In genomic region chr2:234633581-234634230, GRCh38 we compare ENCODE assay signal across 21 cellular contexts.
DNase-seq lines count a peak whose midpoint lies in the region; ATAC-seq, FAIRE-seq and TF ChIP-seq lines count a peak whose summit lies in the region.
"Had no signal": no experiment of that assay in that cellular context is flagged by ENCODE, and none has a peak within 500 bp of the region (broad histone marks: within the 10 kb centered on the region; RNA-seq: fewer than 3 reads in every experiment).

No MANE protein-coding gene starts in this region.

- peaks cover 1% of the 10 kb centered on the region for H3K36me3 Mint-ChIP-seq in astrocyte (ENCODE audit: low read depth, unreplicated experiment)

- no peaks in the 10 kb centered on the region for H3K9me3 ChIP-seq in IMR-90 (ENCODE audit: control insufficient read depth, insufficient read depth, low read length)
- no peaks in the 10 kb centered on the region for H3K9me3 ChIP-seq in astrocyte (ENCODE audit: insufficient read depth, low read depth, low read length)
- H3K9me3 ChIP-seq in mesodermal cell (ENCODE audit: control insufficient read depth, low read length) = no peaks in the 10 kb centered on the region
- H3K9me3 ChIP-seq: gastrocnemius medialis had no signal

- peak overlapping the region; percentile 80 for H3K18ac ChIP-seq in IMR-90 (ENCODE audit: low read depth, low read length)

- POLR2A ChIA-PET in IMR-90 (lab: Charles Lee; ENCODE audit: unreplicated experiment) = interaction anchor here (0.6 kb wide), 2 partner anchors 192 to 872 kb away, joined by 5 to 13 read pairs; no protein-coding TSS in a partner anchor

- 0 out of 4 replicates have a peak, but pooled peaks cover 0 to 7% of the 10 kb centered on the region in 2 experiments for H3K79me1 ChIP-seq in IMR-90 (ENCODE audit: low read depth in 1 of 2, low read length in 2 of 2)

- no peak overlapping the region for H3K4me3 Mint-ChIP-seq in astrocyte (ENCODE audit: unreplicated experiment)
- H3K4me3 Mint-ChIP-seq: activated naive CD8-positive, alpha-beta T cell treated with anti-CD3 and anti-CD28 coated beads, Interleukin-2, amount 50 U/mL, for 24 hours; neural crest cell had no signal

- peak overlapping the region; percentile 91 for H3K4ac ChIP-seq in IMR-90 (ENCODE audit: low read depth, low read length)

- TF ChIP-seq POLR2A in IMR-90 (IDR thresholded peaks at IDR 0.05; ENCODE audit: low read depth, low read length) (0 out of 2 replicates have a peak, but pooled peaks have one; percentile 5), GM12892 (IDR thresholded peaks at IDR 0.05; ENCODE audit: low read depth, low read length) (no peak)

- no peaks in the 10 kb centered on the region for H3K36me3 ChIP-seq in IMR-90 (ENCODE audit: control insufficient read depth, insufficient read depth, low read length)
- H3K36me3 ChIP-seq in astrocyte (ENCODE audit: insufficient read depth, low read length) = no peaks in the 10 kb centered on the region
- no peaks in the 10 kb centered on the region for H3K36me3 ChIP-seq in mesodermal cell (ENCODE audit: control insufficient read depth, insufficient read depth, low read length)
- H3K36me3 ChIP-seq: gastrocnemius medialis had no signal

- peak overlapping the region; percentile 94 for H2BK20ac ChIP-seq in IMR-90 (ENCODE audit: low read depth, low read length)

- H3K4me2 ChIP-seq in IMR-90 (ENCODE audit: low read depth, low read length) = no peak overlapping the region
- H3K4me2 ChIP-seq in astrocyte (ENCODE audit: low read length) = peak overlapping the region; percentile 63

- H3K56ac ChIP-seq in IMR-90 (ENCODE audit: extremely low read depth, insufficient read depth, low read length) = peak overlapping the region; percentile 64; the same call in 1 of the 2 replicates

- no peak for DNase-seq in IMR-90
- no peak for DNase-seq in astrocyte (ENCODE audit: low read depth)
- no peak for DNase-seq in GM12892 (ENCODE audit: insufficient read length)
- DNase-seq in NCI-H187 (lab: John Stamatoyannopoulos, UW) = no peak
- DNase-seq: activated effector memory CD4-positive, alpha-beta T cell treated with anti-CD3 and anti-CD28 coated beads, Interleukin-2, amount 50 U/mL, for 16 hours; activated naive CD8-positive, alpha-beta T cell treated with anti-CD3 and anti-CD28 coated beads, Interleukin-2, amount 50 U/mL, for 24 hours; DMS79 treated with DMSO at 0.1 percent for 48 hours; effector memory CD4-positive, alpha-beta T cell; gastrocnemius medialis; MM.1S; NCI-H1436 treated with DMSO at 0.1 percent for 48 hours; NCI-H2171 treated with DMSO at 0.1 percent for 48 hours; NCI-H524 had no signal

- peak overlapping the region; percentile 92; the same call in 2 of the 3 replicates for H2BK15ac ChIP-seq in IMR-90 (ENCODE audit: low read depth, low read length)

- no peaks in the 10 kb centered on the region for H4K20me1 ChIP-seq in IMR-90 (ENCODE audit: insufficient read depth, low read length)
- H4K20me1 ChIP-seq in astrocyte (ENCODE audit: insufficient read depth, low read length) = no peaks in the 10 kb centered on the region

- peaks cover 31% of the 10 kb centered on the region for H3K4me1 Mint-ChIP-seq in astrocyte (ENCODE audit: low read depth, unreplicated experiment)
- H3K4me1 Mint-ChIP-seq: activated naive CD8-positive, alpha-beta T cell treated with anti-CD3 and anti-CD28 coated beads, Interleukin-2, amount 50 U/mL, for 24 hours had no signal

- peak overlapping the region; percentile 89 for H3K27ac ChIP-seq in 22Rv1
- H3K27ac ChIP-seq in IMR-90 (ENCODE audit: insufficient read depth, low read length) = peak overlapping the region; percentile 86; the same call in 1 of the 2 replicates
- peak overlapping the region; percentile 60 for H3K27ac ChIP-seq in astrocyte (ENCODE audit: low read depth, low read length)
- H3K27ac ChIP-seq in mesodermal cell (ENCODE audit: low read depth, low read length, severe bottlenecking) = peak overlapping the region; percentile 81
- H3K27ac ChIP-seq: gastrocnemius medialis had no signal

- in situ Hi-C loops in IMR-90 (cut with MboI; ENCODE audit: low sequenced_read_pairs) = loop anchor here (5.0 kb wide), 1 partner anchor 76 kb away; no protein-coding TSS in a partner anchor

- peak overlapping the region; percentile 94 for H2BK5ac ChIP-seq in IMR-90 (ENCODE audit: low read depth, low read length, poor library complexity, severe bottlenecking)

- WGBS in IMR-90 (ENCODE audit: extremely low coverage in 2 of 2, insufficient read length in 1 of 2), 2 experiments = 100% methylated on average over 1 of the region's 9 CpGs; no CpG with 5 or more reads in 1 of the 2 experiments
- 93 to 96% methylated on average over 4 to 5 of the region's 9 CpGs for WGBS in mesodermal cell (ENCODE audit: insufficient coverage in 2 of 2), 2 experiments

- no peaks in the 10 kb centered on the region for H3K27me3 Mint-ChIP-seq in astrocyte (ENCODE audit: low read depth, unreplicated experiment)
- H3K27me3 Mint-ChIP-seq: activated naive CD8-positive, alpha-beta T cell treated with anti-CD3 and anti-CD28 coated beads, Interleukin-2, amount 50 U/mL, for 24 hours had no signal

- intact Hi-C loops in IMR-90 (cut with micrococcal nuclease) = loop anchor here (1.0 to 5.0 kb wide), 6 partner anchors 129 to 474 kb away; no protein-coding TSS in a partner anchor

- dilution Hi-C loops in IMR-90 (cut with HindIII; ENCODE audit: low sequenced_read_pairs, unreplicated experiment) = no loop called here

- peak overlapping the region; percentile 47 for H2AK9ac ChIP-seq in IMR-90 (replicated peaks; ENCODE audit: low read depth, low read length, poor library complexity)

- peak overlapping the region; percentile 80; the same call in 1 of the 2 replicates for H3K23ac ChIP-seq in IMR-90 (ENCODE audit: low read depth, low read length)

- FAIRE-seq in astrocyte (lab: Jason Lieb, UNC) = no peak
- no peak for FAIRE-seq in GM12892 (lab: Jason Lieb, UNC)
- FAIRE-seq: colon, keratinocyte had no signal

- no peaks in the 10 kb centered on the region for H3K79me2 ChIP-seq in astrocyte (ENCODE audit: insufficient read depth, low read length)

- peak overlapping the region; percentile 74 for H4K5ac ChIP-seq in IMR-90 (ENCODE audit: low read depth, low read length)

- H2AFZ ChIP-seq in IMR-90 (replicated peaks; ENCODE audit: low read length, poor library complexity) = no peak overlapping the region
- no peak overlapping the region for H2AFZ ChIP-seq in astrocyte (ENCODE audit: low read depth, low read length)

- BruUV-seq in IMR-90 (replicated peaks; lab: Mats Ljungman, UMichigan) = no TSS peak

- peak overlapping the region; percentile 97 for H2BK120ac ChIP-seq in IMR-90 (ENCODE audit: low read depth, low read length)

- TF ChIP-seq CTCF in 22Rv1 (IDR thresholded peaks at IDR 0.05) (no peak), IMR-90 (conservative IDR thresholded peaks at IDR 0.05; ENCODE audit: low read depth, low read length) (no peak), astrocyte (IDR thresholded peaks at IDR 0.05; ENCODE audit: insufficient read depth, low read depth, low read length) (no peak)

- TF ChIP-seq RAD21 in IMR-90 (IDR thresholded peaks at IDR 0.05; ENCODE audit: low read length) = no peak

- H4K91ac ChIP-seq in IMR-90 (ENCODE audit: insufficient read depth, low read depth, low read length) = peak overlapping the region; percentile 91

- H3K4me3 ChIP-seq in IMR-90 (ENCODE audit: insufficient read depth, low read depth, low read length) = no peak overlapping the region
- H3K4me3 ChIP-seq in astrocyte (ENCODE audit: insufficient read depth, low read depth, low read length) = no peak overlapping the region
- H3K4me3 ChIP-seq in mesodermal cell (ENCODE audit: extremely low read depth, insufficient read depth, low read length, poor library complexity, severe bottlenecking) = no peak overlapping the region
- H3K4me3 ChIP-seq: gastrocnemius medialis had no signal

- peaks cover 7% of the 10 kb centered on the region for H3K9me3 Mint-ChIP-seq in astrocyte (ENCODE audit: unreplicated experiment)
- H3K9me3 Mint-ChIP-seq: activated naive CD8-positive, alpha-beta T cell treated with anti-CD3 and anti-CD28 coated beads, Interleukin-2, amount 50 U/mL, for 24 hours had no signal

- CTCF ChIA-PET in IMR-90 (lab: Yijun Ruan, JAX) = interaction anchor here (0.5 to 1.8 kb wide), 4 partner anchors 46 to 722 kb away, joined by 3 to 7 read pairs (median 3); no protein-coding TSS in a partner anchor

- no peaks in the 10 kb centered on the region for H3K27me3 ChIP-seq in IMR-90 (ENCODE audit: control insufficient read depth, insufficient read depth, low read length)
- no peaks in the 10 kb centered on the region for H3K27me3 ChIP-seq in astrocyte (ENCODE audit: insufficient read depth, low read length)

- peaks cover 32% of the 10 kb centered on the region for H3K4me1 ChIP-seq in IMR-90 (ENCODE audit: control insufficient read depth, insufficient read depth, low read length)
- H3K4me1 ChIP-seq in astrocyte (ENCODE audit: insufficient read depth, low read length) = peaks cover 24% of the 10 kb centered on the region
- H3K4me1 ChIP-seq in mesodermal cell (ENCODE audit: control insufficient read depth, insufficient read depth, low read length, poor library complexity, severe bottlenecking) = peaks cover 35% of the 10 kb centered on the region
- H3K4me1 ChIP-seq: gastrocnemius medialis had no signal

- H3K9me1 ChIP-seq in IMR-90 (ENCODE audit: insufficient read depth, low read length) = peaks cover 11% of the 10 kb centered on the region

- no peak for ATAC-seq in IMR-90 (ENCODE audit: low read depth)
- ATAC-seq in GM18867 (IDR thresholded peaks at IDR 0.05; ENCODE audit: unreplicated experiment) = no peak
- no peak for ATAC-seq in HG03457 (IDR thresholded peaks at IDR 0.05; ENCODE audit: unreplicated experiment)
- ATAC-seq: activated naive CD8-positive, alpha-beta T cell treated with anti-CD3 and anti-CD28 coated beads, Interleukin-2, amount 50 U/mL, for 24 hours; esophagus mucosa; gastrocnemius medialis had no signal

- peak overlapping the region; percentile 50 to 81 for H4K8ac ChIP-seq in IMR-90 (ENCODE audit: low read depth in 2 of 2, low read length in 2 of 2)

- 0 out of 2 replicates have a peak overlapping the region, but pooled peaks have one; percentile 2 for H3K9ac ChIP-seq in IMR-90 (ENCODE audit: low read depth, low read length)
- H3K9ac ChIP-seq in astrocyte (ENCODE audit: low read length) = peak overlapping the region; percentile 63

- peak overlapping the region; percentile 81 for H3K14ac ChIP-seq in IMR-90 (replicated peaks; ENCODE audit: low read depth, low read length)

- peak overlapping the region; percentile 37 for H3K27ac Mint-ChIP-seq in astrocyte (ENCODE audit: unreplicated experiment)
- H3K27ac Mint-ChIP-seq: activated naive CD8-positive, alpha-beta T cell treated with anti-CD3 and anti-CD28 coated beads, Interleukin-2, amount 50 U/mL, for 24 hours had no signal

- H2AK5ac ChIP-seq in IMR-90 (ENCODE audit: low read depth, low read length) = peak overlapping the region; percentile 86

TF ChIP-seq in IMR-90, 13 proteins besides CTCF, POLR2A, EP300 and RAD21 (continues in another document):
- no peak for TF ChIP-seq RCOR1 (IDR thresholded peaks at IDR 0.05; ENCODE audit: insufficient replicate concordance, low read length)
- TF ChIP-seq CEBPB (IDR thresholded peaks at IDR 0.05; ENCODE audit: low read depth, low read length) = no peak
- no peak for TF ChIP-seq CHD1 (IDR thresholded peaks at IDR 0.05; ENCODE audit: low read depth, low read length)
